19 cellular contexts compared by ENCODE assay signal in genomic region chr10:62399211-62399610, GRCh38. TPM values are rescaled to one million over a fixed set of nuclear protein-coding genes. Genes with fewer than 3 reads are reported as not detected.
"Had no signal": no experiment of that assay in that cellular context is flagged by ENCODE, and none has a peak within 500 bp of the region (broad histone marks: within the 10 kb centered on the region; RNA-seq: fewer than 3 reads in every experiment).

No MANE protein-coding gene starts in this region.

- H3K27ac Mint-ChIP-seq: activated CD4-positive, alpha-beta T cell treated with anti-CD3 and anti-CD28 coated beads, Interleukin-2, amount 10 ng/mL, durations not matched to agents 7 days and 5 days; activated CD8-positive, alpha-beta T cell treated with anti-CD3 and anti-CD28 coated beads, Interleukin-2, amount 10 ng/mL, durations not matched to agents 7 days and 5 days; activated naive CD4-positive, alpha-beta T cell treated with anti-CD3 and anti-CD28 coated beads, Interleukin-2, amount 50 U/mL, for 24 hours; activated T-cell treated with anti-CD3 and anti-CD28 coated beads, Interleukin-2, amount 50 U/mL, for 24 hours; brain; naive thymus-derived CD8-positive, alpha-beta T cell; stimulated activated naive B cell treated with anti-CD40 and anti-IgM and Interleukin-4, amounts not matched to agents 10 μg/mL and 1 μg/mL and 100 μg/mL, for 72 hours had no signal

- H3K4me1 Mint-ChIP-seq: activated CD4-positive, alpha-beta T cell treated with anti-CD3 and anti-CD28 coated beads, Interleukin-2, amount 10 ng/mL, durations not matched to agents 7 days and 5 days; activated naive CD4-positive, alpha-beta T cell treated with anti-CD3 and anti-CD28 coated beads, Interleukin-2, amount 50 U/mL, for 24 hours; brain; naive thymus-derived CD8-positive, alpha-beta T cell; stimulated activated naive B cell treated with anti-CD40 and anti-IgM and Interleukin-4, amounts not matched to agents 10 μg/mL and 1 μg/mL and 100 μg/mL, for 72 hours had no signal

- H3K9ac ChIP-seq: parathyroid adenoma had no signal

- H3K27me3 Mint-ChIP-seq: brain had no signal

- H2AFZ ChIP-seq: hepatocyte, parathyroid adenoma had no signal

- H3K9me3 ChIP-seq: colonic mucosa, sigmoid colon, spleen had no signal

- DNase-seq: activated CD4-positive, alpha-beta T cell treated with anti-CD3 and anti-CD28 coated beads, Interleukin-2, amount 10 ng/mL, durations not matched to agents 7 days and 5 days; activated CD4-positive, CD25-positive, alpha-beta regulatory T cell; activated CD8-positive, alpha-beta T cell treated with anti-CD3 and anti-CD28 coated beads, Interleukin-2, amount 10 ng/mL, durations not matched to agents 7 days and 5 days; activated T-cell treated with anti-CD3 and anti-CD28 coated beads, Interleukin-2, amount 50 U/mL, for 24 hours; central memory CD4-positive, alpha-beta T cell; colonic mucosa; left cardiac atrium; mesendoderm; naive thymus-derived CD8-positive, alpha-beta T cell; sigmoid colon; spleen; stimulated activated naive B cell treated with anti-CD40 and anti-IgM and Interleukin-4, amounts not matched to agents 10 μg/mL and 1 μg/mL and 100 μg/mL, for 72 hours; T-helper 1 cell; T1000 had no signal

- H3K4me2 ChIP-seq: hepatocyte had no signal

- H3K27me3 ChIP-seq: colonic mucosa, hepatocyte, sigmoid colon, spleen had no signal

- H3K4me1 ChIP-seq: colonic mucosa, parathyroid adenoma, sigmoid colon, spleen had no signal

- H3K9me3 Mint-ChIP-seq: activated CD4-positive, alpha-beta T cell treated with anti-CD3 and anti-CD28 coated beads, Interleukin-2, amount 10 ng/mL, durations not matched to agents 7 days and 5 days; activated naive CD4-positive, alpha-beta T cell treated with anti-CD3 and anti-CD28 coated beads, Interleukin-2, amount 50 U/mL, for 24 hours; activated T-cell treated with anti-CD3 and anti-CD28 coated beads, Interleukin-2, amount 50 U/mL, for 24 hours; brain; naive thymus-derived CD8-positive, alpha-beta T cell; stimulated activated naive B cell treated with anti-CD40 and anti-IgM and Interleukin-4, amounts not matched to agents 10 μg/mL and 1 μg/mL and 100 μg/mL, for 72 hours had no signal

- H3K36me3 ChIP-seq: colonic mucosa, sigmoid colon, spleen had no signal

- ATAC-seq: activated CD8-positive, alpha-beta T cell treated with anti-CD3 and anti-CD28 coated beads, Interleukin-2, amount 10 ng/mL, durations not matched to agents 7 days and 5 days; left cardiac atrium; naive thymus-derived CD8-positive, alpha-beta T cell; SK-N-SH treated with all-trans-retinoic acid at 6 μM for 48 hours; stimulated activated naive B cell treated with anti-CD40 and anti-IgM and Interleukin-4, amounts not matched to agents 10 μg/mL and 1 μg/mL and 100 μg/mL, for 72 hours had no signal

- H3K4me3 ChIP-seq: colonic mucosa, hepatocyte, sigmoid colon, spleen had no signal

- H3K27ac ChIP-seq: colonic mucosa, hepatocyte, parathyroid adenoma, sigmoid colon, spleen had no signal

- H3K36me3 Mint-ChIP-seq: activated naive CD4-positive, alpha-beta T cell treated with anti-CD3 and anti-CD28 coated beads, Interleukin-2, amount 50 U/mL, for 24 hours; brain; naive thymus-derived CD8-positive, alpha-beta T cell; stimulated activated naive B cell treated with anti-CD40 and anti-IgM and Interleukin-4, amounts not matched to agents 10 μg/mL and 1 μg/mL and 100 μg/mL, for 72 hours had no signal

- H3K4me3 Mint-ChIP-seq: activated CD4-positive, alpha-beta T cell treated with anti-CD3 and anti-CD28 coated beads, Interleukin-2, amount 10 ng/mL, durations not matched to agents 7 days and 5 days; activated CD8-positive, alpha-beta T cell treated with anti-CD3 and anti-CD28 coated beads, Interleukin-2, amount 10 ng/mL, durations not matched to agents 7 days and 5 days; activated naive CD4-positive, alpha-beta T cell treated with anti-CD3 and anti-CD28 coated beads, Interleukin-2, amount 50 U/mL, for 24 hours; activated T-cell treated with anti-CD3 and anti-CD28 coated beads, Interleukin-2, amount 50 U/mL, for 24 hours; brain; naive thymus-derived CD8-positive, alpha-beta T cell; stimulated activated naive B cell treated with anti-CD40 and anti-IgM and Interleukin-4, amounts not matched to agents 10 μg/mL and 1 μg/mL and 100 μg/mL, for 72 hours had no signal

RNA-seq across cellular contexts. Expression of gene ZNF365, which starts 25.0 kb away (rescaled TPM):
- total RNA-seq: activated CD8-positive, alpha-beta T cell treated with anti-CD3 and anti-CD28 coated beads, Interleukin-2, amount 10 ng/mL, durations not matched to agents 7 days and 5 days; naive thymus-derived CD8-positive, alpha-beta T cell had no signal
